In genomic region chr4:102343964-102344519, GRCh38 we compare ENCODE assay signal across 8 cellular contexts. TPM values are rescaled to one million over a fixed set of nuclear protein-coding genes. Genes with fewer than 3 reads are reported as not detected.
DNase-seq lines count a peak whose midpoint lies in the region; ATAC-seq and TF ChIP-seq lines count a peak whose summit lies in the region.

No MANE protein-coding gene starts in this region.

- H3K9me3 Mint-ChIP-seq in Calu3 (ENCODE audit: low read depth, unreplicated experiment), result no peaks in the 10 kb centered on the region
- no peaks in the 10 kb centered on the region for H3K9me3 Mint-ChIP-seq in activated CD4-positive, alpha-beta memory T cell treated with anti-CD3 and anti-CD28 coated beads for 36 hours

- H3K4me1 Mint-ChIP-seq in Calu3 (ENCODE audit: low read depth, unreplicated experiment), result peaks cover 21% of the 10 kb centered on the region
- H3K4me1 Mint-ChIP-seq in activated CD4-positive, alpha-beta memory T cell treated with anti-CD3 and anti-CD28 coated beads for 36 hours (ENCODE audit: low read depth), result peaks cover 52% of the 10 kb centered on the region

- CTCF ChIA-PET in Calu3 (lab: Charles Lee), result interaction anchor here (0.6 to 1.5 kb wide), 3 partner anchors 14 to 87 kb away, joined by 3 to 7 read pairs (median 4); no protein-coding TSS in a partner anchor
- CTCF ChIA-PET in activated CD4-positive, alpha-beta memory T cell treated with anti-CD3 and anti-CD28 coated beads for 36 hours (lab: Charles Lee), result interaction anchor here (0.9 to 2.7 kb wide), 2 partner anchors 87 to 1305 kb away, joined by 3 to 29 read pairs; no protein-coding TSS in a partner anchor

- TSS peak; percentile 39 for BruUV-seq in Calu3 (replicated peaks; lab: Mats Ljungman, UMichigan)

- TF ChIP-seq CTCF in Calu3 (IDR thresholded peaks at IDR 0.05; ENCODE audit: unreplicated experiment), result no peak
- no peak for TF ChIP-seq CTCF in fibroblast of villous mesenchyme (IDR thresholded peaks at IDR 0.05; ENCODE audit: insufficient read depth, low read depth, low read length)
- no peak for TF ChIP-seq CTCF in retinal pigment epithelial cell (conservative IDR thresholded peaks at IDR 0.05; ENCODE audit: low read depth, low read length)

- peak overlapping the region; percentile 79 for H3K4me3 Mint-ChIP-seq in Calu3 (ENCODE audit: low read depth, unreplicated experiment)
- peak overlapping the region; percentile 78 for H3K4me3 Mint-ChIP-seq in activated CD4-positive, alpha-beta memory T cell treated with anti-CD3 and anti-CD28 coated beads for 36 hours

- no peaks in the 10 kb centered on the region for H3K27me3 Mint-ChIP-seq in Calu3 (ENCODE audit: unreplicated experiment)
- H3K27me3 Mint-ChIP-seq in activated CD4-positive, alpha-beta memory T cell treated with anti-CD3 and anti-CD28 coated beads for 36 hours, result no peaks in the 10 kb centered on the region

- intact Hi-C loops in Calu3 (cut with micrococcal nuclease; ENCODE audit: unreplicated experiment), result no loop called here
- intact Hi-C loops in activated CD4-positive, alpha-beta memory T cell treated with anti-CD3 and anti-CD28 coated beads for 36 hours (cut with micrococcal nuclease), result loop anchor here (2.0 to 10.0 kb wide), 3 partner anchors 81 to 851 kb away; partner anchors contain the start of genes CENPE and SLC9B2

- H3K36me3 Mint-ChIP-seq in Calu3 (ENCODE audit: insufficient read depth, unreplicated experiment), result peaks cover 21% of the 10 kb centered on the region
- H3K36me3 Mint-ChIP-seq in activated CD4-positive, alpha-beta memory T cell treated with anti-CD3 and anti-CD28 coated beads for 36 hours, result peaks cover 10% of the 10 kb centered on the region

- DNase-seq in Calu3, result no peak
- DNase-seq in HuH-7.5 (ENCODE audit: low spot score), result peak; percentile 7
- peak; percentile 79 for DNase-seq in activated CD4-positive, alpha-beta memory T cell treated with anti-CD3 and anti-CD28 coated beads for 36 hours
- peak; percentile 55 for DNase-seq in fibroblast of villous mesenchyme (ENCODE audit: low read depth)
- DNase-seq in retinal pigment epithelial cell (ENCODE audit: low read depth), result peak; percentile 25
- DNase-seq in DMS114 treated with DMSO at 0.1 percent for 48 hours (lab: John Stamatoyannopoulos, UW; ENCODE audit: unreplicated experiment), result no peak
- no peak for DNase-seq in dermis blood vessel endothelial cell

- POLR2A ChIA-PET in activated CD4-positive, alpha-beta memory T cell treated with anti-CD3 and anti-CD28 coated beads for 36 hours (lab: Charles Lee), result interaction anchor here (1.8 to 2.3 kb wide), 3 partner anchors 9 to 484 kb away, joined by 5 to 13 read pairs (median 12); partner anchors contain the start of genes NFKB1 and UBE2D3

- H3K27ac Mint-ChIP-seq in Calu3 (ENCODE audit: unreplicated experiment), result peak overlapping the region; percentile 27
- H3K27ac Mint-ChIP-seq in activated CD4-positive, alpha-beta memory T cell treated with anti-CD3 and anti-CD28 coated beads for 36 hours, result peak overlapping the region; percentile 96

- peak overlapping the region; percentile 81 for H3K4me3 ChIP-seq in fibroblast of villous mesenchyme (ENCODE audit: low read depth, low read length)
- peak overlapping the region; percentile 86 for H3K4me3 ChIP-seq in retinal pigment epithelial cell (ENCODE audit: low read length)

- peak; percentile 39 for ATAC-seq in GM21528 (IDR thresholded peaks at IDR 0.05; ENCODE audit: low FRiP score, unreplicated experiment)

RNA-seq across cellular contexts. Expression of gene SLC39A8, which starts 1.2 kb away (rescaled TPM):
- total RNA-seq in Calu3 (2022) (13.3 and 30.8 TPM in 2 replicates), fibroblast of villous mesenchyme (7.1 and 38.4 TPM in 2 replicates), dermis blood vessel endothelial cell (3.1 and 4.8 TPM in 2 replicates)
- 10 to 100 TPM; 64.6 to 66.9 TPM for total RNA-seq in activated CD4-positive, alpha-beta memory T cell treated with anti-CD3 and anti-CD28 coated beads for 36 hours

Comparison
In these comparisons a context has a peak if more than half of its experiments do, and no peak if none do; other contexts are left out.
1. DNase-seq: peak in HuH-7.5 (single experiment), activated CD4-positive, alpha-beta memory T cell treated with anti-CD3 and anti-CD28 coated beads for 36 hours (single experiment), fibroblast of villous mesenchyme (single experiment) and retinal pigment epithelial cell (single experiment); none in Calu3 (single experiment), DMS114 treated with DMSO at 0.1 percent for 48 hours (single experiment) and dermis blood vessel endothelial cell (single experiment).